In the genomic region with DNA sequence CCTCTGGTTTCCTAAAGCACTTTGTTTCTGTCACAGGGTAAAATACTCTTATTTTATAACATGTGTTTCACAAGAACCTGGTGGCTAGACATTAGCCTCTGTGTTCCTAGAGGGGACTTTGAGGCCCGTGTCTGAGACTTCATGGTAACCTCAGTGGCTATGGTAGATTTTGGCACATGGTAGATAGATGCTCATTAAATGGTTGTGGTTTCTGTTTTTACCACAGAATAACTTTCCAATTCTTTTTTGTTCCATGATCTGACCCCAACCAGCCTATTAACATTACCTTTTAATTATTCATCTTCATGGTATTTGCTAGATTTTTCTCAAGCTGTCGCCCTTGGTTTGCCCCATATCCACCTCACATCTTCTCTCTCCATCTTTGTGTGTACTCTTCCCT, we compare ENCODE assay signal across 1 cellular context.
TF ChIP-seq lines count a peak whose summit lies in the region.

No MANE protein-coding gene starts in this region.

TF ChIP-seq in IMR-90, 13 proteins besides CTCF, POLR2A, EP300 and RAD21:
- TF ChIP-seq, protein P1, sequence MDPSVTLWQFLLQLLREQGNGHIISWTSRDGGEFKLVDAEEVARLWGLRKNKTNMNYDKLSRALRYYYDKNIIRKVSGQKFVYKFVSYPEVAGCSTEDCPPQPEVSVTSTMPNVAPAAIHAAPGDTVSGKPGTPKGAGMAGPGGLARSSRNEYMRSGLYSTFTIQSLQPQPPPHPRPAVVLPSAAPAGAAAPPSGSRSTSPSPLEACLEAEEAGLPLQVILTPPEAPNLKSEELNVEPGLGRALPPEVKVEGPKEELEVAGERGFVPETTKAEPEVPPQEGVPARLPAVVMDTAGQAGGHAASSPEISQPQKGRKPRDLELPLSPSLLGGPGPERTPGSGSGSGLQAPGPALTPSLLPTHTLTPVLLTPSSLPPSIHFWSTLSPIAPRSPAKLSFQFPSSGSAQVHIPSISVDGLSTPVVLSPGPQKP (IDR thresholded peaks at IDR 0.05; ENCODE audit: borderline replicate concordance, low read depth, low read length): no peak
- no peak for TF ChIP-seq RFX5 (IDR thresholded peaks at IDR 0.05; ENCODE audit: low read depth, low read length)
- no peak for TF ChIP-seq RCOR1 (IDR thresholded peaks at IDR 0.05; ENCODE audit: insufficient replicate concordance, low read length)
- TF ChIP-seq SMC3 (IDR thresholded peaks at IDR 0.05; ENCODE audit: low read depth, low read length): no peak
- TF ChIP-seq MXI1 (IDR thresholded peaks at IDR 0.05; ENCODE audit: borderline replicate concordance, low read depth, low read length): no peak
- no peak for TF ChIP-seq CEBPB (IDR thresholded peaks at IDR 0.05; ENCODE audit: low read depth, low read length)
- no peak for TF ChIP-seq NFE2L2 (IDR thresholded peaks at IDR 0.05; ENCODE audit: low read depth, low read length)
- TF ChIP-seq BHLHE40 (IDR thresholded peaks at IDR 0.05; ENCODE audit: low read depth, low read length): no peak
- TF ChIP-seq, protein P2, sequence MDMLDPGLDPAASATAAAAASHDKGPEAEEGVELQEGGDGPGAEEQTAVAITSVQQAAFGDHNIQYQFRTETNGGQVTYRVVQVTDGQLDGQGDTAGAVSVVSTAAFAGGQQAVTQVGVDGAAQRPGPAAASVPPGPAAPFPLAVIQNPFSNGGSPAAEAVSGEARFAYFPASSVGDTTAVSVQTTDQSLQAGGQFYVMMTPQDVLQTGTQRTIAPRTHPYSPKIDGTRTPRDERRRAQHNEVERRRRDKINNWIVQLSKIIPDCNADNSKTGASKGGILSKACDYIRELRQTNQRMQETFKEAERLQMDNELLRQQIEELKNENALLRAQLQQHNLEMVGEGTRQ (IDR thresholded peaks at IDR 0.05; ENCODE audit: low read depth, low read length): no peak
- no peak for TF ChIP-seq FOS (IDR thresholded peaks at IDR 0.05; ENCODE audit: low read depth, low read length)
